Comparison of ENCODE assay signal across 1 cellular context in the genomic region with DNA sequence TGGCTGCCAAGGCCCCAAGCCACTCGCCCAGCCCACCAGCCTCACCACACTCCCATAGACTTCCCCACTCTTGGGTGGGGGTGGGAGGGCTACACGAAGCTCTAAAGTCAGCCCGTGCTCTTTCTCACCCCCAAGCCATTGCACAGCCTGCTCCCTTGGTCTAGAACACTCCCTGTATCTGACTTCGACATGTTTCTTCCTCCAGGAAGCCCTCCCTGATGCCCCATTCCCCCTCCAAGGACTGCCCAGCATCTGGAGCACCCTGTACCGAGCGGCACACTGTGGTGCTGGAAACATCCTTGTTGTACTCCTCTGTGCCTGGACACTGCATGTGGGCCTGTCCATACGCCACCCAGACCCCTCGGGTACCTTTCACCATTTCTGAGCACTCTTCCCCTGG.
TF ChIP-seq lines count a peak whose summit lies in the region.

No MANE protein-coding gene starts in this region.

TF ChIP-seq in H1, 55 proteins besides CTCF, POLR2A, EP300 and RAD21:
- TF ChIP-seq TAF7 (optimal IDR thresholded peaks at IDR 0.05; ENCODE audit: borderline replicate concordance, low read depth, low read length) (no peak), JUND (IDR thresholded peaks at IDR 0.05; ENCODE audit: low read length) (no peak), SRF (IDR thresholded peaks at IDR 0.05; ENCODE audit: low read depth, low read length) (no peak), KDM4A (IDR thresholded peaks at IDR 0.05; ENCODE audit: low read depth, low read length, severe bottlenecking) (no peak), HDAC2 (IDR thresholded peaks at IDR 0.05; ENCODE audit: borderline replicate concordance in 1 of 2, low read depth in 2 of 2, low read length in 2 of 2) (no peak), MAFK (IDR thresholded peaks at IDR 0.05; ENCODE audit: low read depth, low read length) (no peak), KDM5A (IDR thresholded peaks at IDR 0.05; ENCODE audit: low read length) (no peak), FOSL1 (IDR thresholded peaks at IDR 0.05; ENCODE audit: insufficient read depth, low read depth, low read length) (no peak), SIRT6 (IDR thresholded peaks at IDR 0.05; ENCODE audit: low read length) (no peak), JUN (IDR thresholded peaks at IDR 0.05; ENCODE audit: low read depth, low read length) (no peak), EZH2 (IDR thresholded peaks at IDR 0.05; ENCODE audit: low read depth, low read length, severe bottlenecking) (no peak), RXRA (IDR thresholded peaks at IDR 0.05; ENCODE audit: insufficient read depth, low read depth, low read length) (no peak), SIN3A (conservative IDR thresholded peaks at IDR 0.05 in 1 of 2, IDR thresholded peaks at IDR 0.05 in 1 of 2; ENCODE audit: low read depth in 1 of 2, low read length in 2 of 2) (no peak), GABPA (IDR thresholded peaks at IDR 0.05; ENCODE audit: borderline replicate concordance, insufficient read depth, low read length) (no peak), TEAD4 (IDR thresholded peaks at IDR 0.05; ENCODE audit: low read depth, low read length) (no peak), RBBP5 (IDR thresholded peaks at IDR 0.05; ENCODE audit: borderline replicate concordance, low read depth, low read length) (no peak)
- TF ChIP-seq, protein P1, sequence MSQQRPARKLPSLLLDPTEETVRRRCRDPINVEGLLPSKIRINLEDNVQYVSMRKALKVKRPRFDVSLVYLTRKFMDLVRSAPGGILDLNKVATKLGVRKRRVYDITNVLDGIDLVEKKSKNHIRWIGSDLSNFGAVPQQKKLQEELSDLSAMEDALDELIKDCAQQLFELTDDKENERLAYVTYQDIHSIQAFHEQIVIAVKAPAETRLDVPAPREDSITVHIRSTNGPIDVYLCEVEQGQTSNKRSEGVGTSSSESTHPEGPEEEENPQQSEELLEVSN (IDR thresholded peaks at IDR 0.05) = no peak
